1 cellular context compared by ENCODE assay signal in the genomic region with DNA sequence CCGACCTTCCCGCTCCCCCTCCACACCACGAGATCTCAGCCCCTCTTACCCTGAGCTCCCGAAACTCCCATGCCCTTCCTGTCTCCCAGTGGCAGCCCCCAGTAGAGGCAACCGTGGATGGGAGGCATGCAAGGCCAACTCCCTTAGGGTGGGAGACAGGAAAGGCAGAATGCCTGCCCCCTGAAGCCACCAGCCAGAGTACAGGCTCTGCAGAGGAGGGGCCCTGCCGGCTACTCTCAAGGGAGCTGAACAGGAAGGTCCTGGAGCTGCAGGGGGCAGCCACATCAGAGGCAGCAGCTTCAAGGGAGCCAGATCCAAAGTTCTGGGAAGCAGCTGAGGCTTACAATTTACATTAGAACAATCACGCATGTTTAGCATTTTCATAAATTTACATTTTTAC.
TF ChIP-seq lines count a peak whose summit lies in the region.

No MANE protein-coding gene starts in this region.

TF ChIP-seq in HCT116, 20 proteins besides CTCF, POLR2A, EP300 and RAD21:
- TF ChIP-seq REST (IDR thresholded peaks at IDR 0.05; ENCODE audit: low read depth) (no peak), TCF7L2 (IDR thresholded peaks at IDR 0.05; ENCODE audit: borderline replicate concordance, extremely low read depth, insufficient read depth, insufficient read length) (peak; percentile 14)
